ENCODE assay signal across 17 cellular contexts in the genomic region with DNA sequence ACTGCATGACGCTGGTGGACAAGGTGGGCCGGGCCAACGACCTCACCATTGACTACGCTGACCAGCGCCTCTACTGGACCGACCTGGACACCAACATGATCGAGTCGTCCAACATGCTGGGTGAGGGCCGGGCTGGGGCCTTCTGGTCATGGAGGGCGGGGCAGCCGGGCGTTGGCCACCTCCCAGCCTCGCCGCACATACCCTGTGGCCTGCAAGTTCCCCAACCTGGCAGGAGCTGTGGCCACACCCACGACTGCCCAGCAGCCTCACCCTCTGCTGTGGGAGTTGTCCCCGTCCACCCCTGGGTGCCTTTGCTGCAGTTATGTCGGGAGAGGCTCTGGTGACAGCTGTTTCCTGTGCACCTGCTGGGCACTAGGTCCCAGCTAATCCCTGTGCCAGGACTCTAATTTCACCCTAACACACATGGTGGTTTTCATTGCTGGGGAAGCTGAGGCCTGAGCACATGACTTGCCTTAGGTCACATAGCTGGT. TPM values are rescaled to one million over a fixed set of nuclear protein-coding genes. Genes with fewer than 3 reads are reported as not detected.
DNase-seq lines count a peak whose midpoint lies in the region; ATAC-seq lines count a peak whose summit lies in the region.
"Had no signal": no experiment of that assay in that cellular context is flagged by ENCODE, and none has a peak within 500 bp of the region (broad histone marks: within the 10 kb centered on the region; RNA-seq: fewer than 3 reads in every experiment).

No MANE protein-coding gene starts in this region.

- no peaks in the 10 kb centered on the region for H3K27me3 ChIP-seq in SJCRH30
- H3K27me3 ChIP-seq: heart left ventricle, thyroid gland had no signal

- intact Hi-C loops in sciatic nerve (cut with DNase I), result no loop called here

- H3K4me1 ChIP-seq in SJCRH30, result peaks cover 26% of the 10 kb centered on the region

- ATAC-seq in sciatic nerve, result no peak
- ATAC-seq: HCT116 had no signal

- no peak overlapping the region for H3K4me3 ChIP-seq in SJCRH30
- H3K4me3 ChIP-seq: heart left ventricle, smooth muscle cell, thyroid gland had no signal

- H3K9me3 ChIP-seq in SJCRH30 (replicated peaks), result no peaks in the 10 kb centered on the region
- H3K9me3 ChIP-seq: heart left ventricle, thyroid gland had no signal

- DNase-seq in COLO668 (lab: John Stamatoyannopoulos, UW; ENCODE audit: unreplicated experiment) (peak; percentile 76), LHCN-M2 (ENCODE audit: low read depth) (peak; percentile 82), SJCRH30 (peak; percentile 86 to 91), myocyte (ENCODE audit: low read depth) (peak; percentile 99), AML-193 (lab: John Stamatoyannopoulos, UW) (no peak), kidney tubule cell (ENCODE audit: low spot score) (no peak), sciatic nerve (ENCODE audit: low spot score) (no peak), cerebellar nuclear complex (lab: John Stamatoyannopoulos, UW) (no peak)
- DNase-seq: activated CD4-positive, alpha-beta T cell treated with anti-CD3 and anti-CD28 coated beads, Interleukin-2, amount 50 U/mL, for 48 hours; activated naive CD8-positive, alpha-beta T cell treated with anti-CD3 and anti-CD28 coated beads for 36 hours; activated T-cell treated with anti-CD3 and anti-CD28 coated beads, Interleukin-2, amount 50 U/mL, for 24 hours; DMS79 treated with DMSO at 0.1 percent for 48 hours; heart left ventricle; MV-4-11; thyroid gland had no signal

- peak overlapping the region; percentile 73 for H3K27ac ChIP-seq in SJCRH30

- H3K36me3 ChIP-seq in SJCRH30, result peaks cover 66% of the 10 kb centered on the region

RNA-seq across cellular contexts. Expression of gene PPP6R3, which starts 49.0 kb away (rescaled TPM):
- total RNA-seq in LHCN-M2 (2014; rRNA removed) (84.6 and 89.6 TPM in 2 replicates), myocyte (101 and 113 TPM in 2 replicates), sciatic nerve (121 TPM)
- 17.9 TPM for polyA plus RNA-seq in LHCN-M2 (2012)
- total RNA-seq in SJCRH30 (2014; rRNA removed; shearing (Covaris generic)), result 130 and 143 TPM in 2 replicates
- 27.2 TPM for polyA plus RNA-seq in myocyte (2012)

Comparison
In these comparisons a context has a peak if more than half of its experiments do, and no peak if none do; other contexts are left out.
1. DNase-seq: peak in COLO668 (single experiment), LHCN-M2 (single experiment), SJCRH30 (2 of 2) and myocyte (single experiment); none in AML-193 (0 of 2), kidney tubule cell (single experiment), sciatic nerve (single experiment) and cerebellar nuclear complex (0 of 2).